ENCODE assay signal across 23 cellular contexts in the genomic region with DNA sequence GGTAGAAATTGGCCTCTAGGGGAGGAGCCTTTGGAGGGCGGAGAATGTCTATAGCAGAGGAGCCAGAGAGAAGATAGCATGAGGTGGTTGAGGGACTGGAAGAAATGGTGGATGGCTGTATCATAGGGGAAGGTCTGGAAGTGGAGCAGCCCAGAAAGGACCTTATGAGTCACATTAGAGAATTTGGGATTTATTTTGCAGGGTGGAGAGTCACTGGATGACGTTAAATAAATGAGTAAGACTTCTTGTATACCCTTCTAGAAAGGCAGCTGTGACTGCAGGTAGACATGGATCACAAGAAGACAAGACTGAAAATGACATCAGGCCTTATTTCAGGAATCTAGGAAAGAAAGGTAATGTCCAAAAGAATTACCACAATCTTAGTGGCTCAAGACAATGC.
"Had no signal": no experiment of that assay in that cellular context is flagged by ENCODE, and none has a peak within 500 bp of the region (broad histone marks: within the 10 kb centered on the region; RNA-seq: fewer than 3 reads in every experiment).

No MANE protein-coding gene starts in this region.

- H3K27me3 ChIP-seq: gastrocnemius medialis, heart right ventricle, left lung, pancreas had no signal

- H3K4me3 Mint-ChIP-seq: endodermal cell, memory B cell, mesothelial cell of epicardium, natural killer cell, neural crest cell, type B pancreatic cell had no signal

- H3K36me3 Mint-ChIP-seq: memory B cell, mesothelial cell of epicardium, natural killer cell had no signal

- FAIRE-seq: colon, endothelial cell of umbilical vein, islet of Langerhans, pancreas had no signal

- H3K27me3 Mint-ChIP-seq: memory B cell, progenitor cell of endocrine pancreas had no signal

- H3K27ac ChIP-seq: gastrocnemius medialis, heart right ventricle, left lung, lower lobe of right lung, pancreas had no signal

- H3K4me3 ChIP-seq: gastrocnemius medialis, heart right ventricle, left lung, lower lobe of right lung, pancreas, smooth muscle cell had no signal

- H3K36me3 ChIP-seq: gastrocnemius medialis, heart right ventricle, left lung, lower lobe of right lung, pancreas had no signal

- ATAC-seq: gastrocnemius medialis, heart right ventricle, left lung, lower lobe of right lung, natural killer cell, pancreas, right cardiac atrium had no signal

- H3K4me1 Mint-ChIP-seq: memory B cell, mesothelial cell of epicardium, natural killer cell, neural crest cell had no signal

- DNase-seq: effector CD4-positive, alpha-beta T cell; erythroblast; gastrocnemius medialis; heart right ventricle; hypothalamus; left lung; lower lobe of right lung; natural killer cell; nucleus accumbens; pancreas; right cardiac atrium; stimulated activated CD4-positive, alpha-beta T cell treated with anti-CD3 and anti-CD28 coated beads, Interleukin-2, amount 100 ng/mL, for 48 hours; stimulated activated naive CD4-positive, alpha-beta T cell treated with Interleukin-2 at 50 U/mL for 16 hours had no signal

- H3K9me3 ChIP-seq: gastrocnemius medialis, left lung, lower lobe of right lung, pancreas had no signal

- H3K27ac Mint-ChIP-seq: endodermal cell, memory B cell, mesothelial cell of epicardium, natural killer cell, progenitor cell of endocrine pancreas, type B pancreatic cell had no signal

- H3K4me1 ChIP-seq: gastrocnemius medialis, heart right ventricle, left lung, lower lobe of right lung, pancreas had no signal
